Comparison of ENCODE assay signal across 1 cellular context in the genomic region with DNA sequence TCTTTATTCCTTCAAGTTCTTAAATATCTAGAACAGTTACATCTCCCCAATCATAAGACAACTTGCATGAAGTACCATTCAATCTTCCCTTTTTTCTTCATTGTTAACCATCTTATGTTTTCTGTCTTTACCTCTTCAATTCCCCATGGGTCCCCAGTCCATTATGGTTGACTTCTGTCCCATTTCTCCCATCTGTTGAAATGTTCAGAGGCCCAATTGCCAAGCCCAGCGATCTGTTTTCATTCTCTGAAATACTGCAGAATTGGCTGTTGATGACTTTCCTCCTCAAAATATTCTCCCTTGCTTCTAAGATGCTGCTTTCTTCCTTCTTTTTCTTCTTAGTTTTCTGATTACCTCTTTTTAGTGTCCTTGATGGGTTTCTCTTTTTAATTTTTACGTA.
TF ChIP-seq lines count a peak whose summit lies in the region.

No MANE protein-coding gene starts in this region.

TF ChIP-seq in HepG2, 621 proteins besides CTCF, POLR2A, EP300 and RAD21:
- TF ChIP-seq, protein P1, sequence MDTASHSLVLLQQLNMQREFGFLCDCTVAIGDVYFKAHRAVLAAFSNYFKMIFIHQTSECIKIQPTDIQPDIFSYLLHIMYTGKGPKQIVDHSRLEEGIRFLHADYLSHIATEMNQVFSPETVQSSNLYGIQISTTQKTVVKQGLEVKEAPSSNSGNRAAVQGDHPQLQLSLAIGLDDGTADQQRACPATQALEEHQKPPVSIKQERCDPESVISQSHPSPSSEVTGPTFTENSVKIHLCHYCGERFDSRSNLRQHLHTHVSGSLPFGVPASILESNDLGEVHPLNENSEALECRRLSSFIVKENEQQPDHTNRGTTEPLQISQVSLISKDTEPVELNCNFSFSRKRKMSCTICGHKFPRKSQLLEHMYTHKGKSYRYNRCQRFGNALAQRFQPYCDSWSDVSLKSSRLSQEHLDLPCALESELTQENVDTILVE (CRISPR knock-in tag; IDR thresholded peaks at IDR 0.05) = no peak
- TF ChIP-seq, protein P2, sequence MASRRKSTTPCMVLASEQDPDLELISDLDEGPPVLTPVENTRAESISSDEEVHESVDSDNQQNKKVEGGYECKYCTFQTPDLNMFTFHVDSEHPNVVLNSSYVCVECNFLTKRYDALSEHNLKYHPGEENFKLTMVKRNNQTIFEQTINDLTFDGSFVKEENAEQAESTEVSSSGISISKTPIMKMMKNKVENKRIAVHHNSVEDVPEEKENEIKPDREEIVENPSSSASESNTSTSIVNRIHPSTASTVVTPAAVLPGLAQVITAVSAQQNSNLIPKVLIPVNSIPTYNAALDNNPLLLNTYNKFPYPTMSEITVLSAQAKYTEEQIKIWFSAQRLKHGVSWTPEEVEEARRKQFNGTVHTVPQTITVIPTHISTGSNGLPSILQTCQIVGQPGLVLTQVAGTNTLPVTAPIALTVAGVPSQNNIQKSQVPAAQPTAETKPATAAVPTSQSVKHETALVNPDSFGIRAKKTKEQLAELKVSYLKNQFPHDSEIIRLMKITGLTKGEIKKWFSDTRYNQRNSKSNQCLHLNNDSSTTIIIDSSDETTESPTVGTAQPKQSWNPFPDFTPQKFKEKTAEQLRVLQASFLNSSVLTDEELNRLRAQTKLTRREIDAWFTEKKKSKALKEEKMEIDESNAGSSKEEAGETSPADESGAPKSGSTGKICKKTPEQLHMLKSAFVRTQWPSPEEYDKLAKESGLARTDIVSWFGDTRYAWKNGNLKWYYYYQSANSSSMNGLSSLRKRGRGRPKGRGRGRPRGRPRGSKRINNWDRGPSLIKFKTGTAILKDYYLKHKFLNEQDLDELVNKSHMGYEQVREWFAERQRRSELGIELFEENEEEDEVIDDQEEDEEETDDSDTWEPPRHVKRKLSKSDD (CRISPR knock-in tag; IDR thresholded peaks at IDR 0.05; ENCODE audit: low read depth) = no peak
- TF ChIP-seq, protein P3, sequence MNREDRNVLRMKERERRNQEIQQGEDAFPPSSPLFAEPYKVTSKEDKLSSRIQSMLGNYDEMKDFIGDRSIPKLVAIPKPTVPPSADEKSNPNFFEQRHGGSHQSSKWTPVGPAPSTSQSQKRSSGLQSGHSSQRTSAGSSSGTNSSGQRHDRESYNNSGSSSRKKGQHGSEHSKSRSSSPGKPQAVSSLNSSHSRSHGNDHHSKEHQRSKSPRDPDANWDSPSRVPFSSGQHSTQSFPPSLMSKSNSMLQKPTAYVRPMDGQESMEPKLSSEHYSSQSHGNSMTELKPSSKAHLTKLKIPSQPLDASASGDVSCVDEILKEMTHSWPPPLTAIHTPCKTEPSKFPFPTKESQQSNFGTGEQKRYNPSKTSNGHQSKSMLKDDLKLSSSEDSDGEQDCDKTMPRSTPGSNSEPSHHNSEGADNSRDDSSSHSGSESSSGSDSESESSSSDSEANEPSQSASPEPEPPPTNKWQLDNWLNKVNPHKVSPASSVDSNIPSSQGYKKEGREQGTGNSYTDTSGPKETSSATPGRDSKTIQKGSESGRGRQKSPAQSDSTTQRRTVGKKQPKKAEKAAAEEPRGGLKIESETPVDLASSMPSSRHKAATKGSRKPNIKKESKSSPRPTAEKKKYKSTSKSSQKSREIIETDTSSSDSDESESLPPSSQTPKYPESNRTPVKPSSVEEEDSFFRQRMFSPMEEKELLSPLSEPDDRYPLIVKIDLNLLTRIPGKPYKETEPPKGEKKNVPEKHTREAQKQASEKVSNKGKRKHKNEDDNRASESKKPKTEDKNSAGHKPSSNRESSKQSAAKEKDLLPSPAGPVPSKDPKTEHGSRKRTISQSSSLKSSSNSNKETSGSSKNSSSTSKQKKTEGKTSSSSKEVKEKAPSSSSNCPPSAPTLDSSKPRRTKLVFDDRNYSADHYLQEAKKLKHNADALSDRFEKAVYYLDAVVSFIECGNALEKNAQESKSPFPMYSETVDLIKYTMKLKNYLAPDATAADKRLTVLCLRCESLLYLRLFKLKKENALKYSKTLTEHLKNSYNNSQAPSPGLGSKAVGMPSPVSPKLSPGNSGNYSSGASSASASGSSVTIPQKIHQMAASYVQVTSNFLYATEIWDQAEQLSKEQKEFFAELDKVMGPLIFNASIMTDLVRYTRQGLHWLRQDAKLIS (CRISPR knock-in tag; IDR thresholded peaks at IDR 0.05) = no peak
- no peak for TF ChIP-seq ATM (IDR thresholded peaks at IDR 0.05; ENCODE audit: borderline replicate concordance)
- TF ChIP-seq RARA (CRISPR knock-in tag; IDR thresholded peaks at IDR 0.05) = no peak
- TF ChIP-seq SCMH1 (CRISPR knock-in tag; IDR thresholded peaks at IDR 0.05; ENCODE audit: borderline replicate concordance) = no peak
- no peak for TF ChIP-seq ZNF781 (CRISPR knock-in tag; IDR thresholded peaks at IDR 0.05; ENCODE audit: borderline replicate concordance, not compliant biosample characterization)
- TF ChIP-seq MEIS1 (CRISPR knock-in tag; IDR thresholded peaks at IDR 0.05; ENCODE audit: borderline replicate concordance) = no peak
- no peak for TF ChIP-seq GTF2F1 (IDR thresholded peaks at IDR 0.05; ENCODE audit: low read length)
- TF ChIP-seq ZNF589 (CRISPR knock-in tag; conservative IDR thresholded peaks at IDR 0.05) = no peak
- no peak for TF ChIP-seq ZNF768 (CRISPR knock-in tag; IDR thresholded peaks at IDR 0.05)
- TF ChIP-seq, protein P4, sequence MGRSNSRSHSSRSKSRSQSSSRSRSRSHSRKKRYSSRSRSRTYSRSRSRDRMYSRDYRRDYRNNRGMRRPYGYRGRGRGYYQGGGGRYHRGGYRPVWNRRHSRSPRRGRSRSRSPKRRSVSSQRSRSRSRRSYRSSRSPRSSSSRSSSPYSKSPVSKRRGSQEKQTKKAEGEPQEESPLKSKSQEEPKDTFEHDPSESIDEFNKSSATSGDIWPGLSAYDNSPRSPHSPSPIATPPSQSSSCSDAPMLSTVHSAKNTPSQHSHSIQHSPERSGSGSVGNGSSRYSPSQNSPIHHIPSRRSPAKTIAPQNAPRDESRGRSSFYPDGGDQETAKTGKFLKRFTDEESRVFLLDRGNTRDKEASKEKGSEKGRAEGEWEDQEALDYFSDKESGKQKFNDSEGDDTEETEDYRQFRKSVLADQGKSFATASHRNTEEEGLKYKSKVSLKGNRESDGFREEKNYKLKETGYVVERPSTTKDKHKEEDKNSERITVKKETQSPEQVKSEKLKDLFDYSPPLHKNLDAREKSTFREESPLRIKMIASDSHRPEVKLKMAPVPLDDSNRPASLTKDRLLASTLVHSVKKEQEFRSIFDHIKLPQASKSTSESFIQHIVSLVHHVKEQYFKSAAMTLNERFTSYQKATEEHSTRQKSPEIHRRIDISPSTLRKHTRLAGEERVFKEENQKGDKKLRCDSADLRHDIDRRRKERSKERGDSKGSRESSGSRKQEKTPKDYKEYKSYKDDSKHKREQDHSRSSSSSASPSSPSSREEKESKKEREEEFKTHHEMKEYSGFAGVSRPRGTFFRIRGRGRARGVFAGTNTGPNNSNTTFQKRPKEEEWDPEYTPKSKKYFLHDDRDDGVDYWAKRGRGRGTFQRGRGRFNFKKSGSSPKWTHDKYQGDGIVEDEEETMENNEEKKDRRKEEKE (IDR thresholded peaks at IDR 0.05) = no peak
- TF ChIP-seq KAT2B (IDR thresholded peaks at IDR 0.05; ENCODE audit: borderline replicate concordance, low read depth, low read length) = no peak
- TF ChIP-seq, protein P5, sequence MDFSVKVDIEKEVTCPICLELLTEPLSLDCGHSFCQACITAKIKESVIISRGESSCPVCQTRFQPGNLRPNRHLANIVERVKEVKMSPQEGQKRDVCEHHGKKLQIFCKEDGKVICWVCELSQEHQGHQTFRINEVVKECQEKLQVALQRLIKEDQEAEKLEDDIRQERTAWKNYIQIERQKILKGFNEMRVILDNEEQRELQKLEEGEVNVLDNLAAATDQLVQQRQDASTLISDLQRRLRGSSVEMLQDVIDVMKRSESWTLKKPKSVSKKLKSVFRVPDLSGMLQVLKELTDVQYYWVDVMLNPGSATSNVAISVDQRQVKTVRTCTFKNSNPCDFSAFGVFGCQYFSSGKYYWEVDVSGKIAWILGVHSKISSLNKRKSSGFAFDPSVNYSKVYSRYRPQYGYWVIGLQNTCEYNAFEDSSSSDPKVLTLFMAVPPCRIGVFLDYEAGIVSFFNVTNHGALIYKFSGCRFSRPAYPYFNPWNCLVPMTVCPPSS (IDR thresholded peaks at IDR 0.05) = no peak
- TF ChIP-seq PTBP1 (IDR thresholded peaks at IDR 0.05; ENCODE audit: low read depth, low read length, poor library complexity, severe bottlenecking) = no peak
- no peak for TF ChIP-seq KLF12 (CRISPR knock-in tag; IDR thresholded peaks at IDR 0.05; ENCODE audit: borderline replicate concordance)
- TF ChIP-seq PHF5A (CRISPR knock-in tag; IDR thresholded peaks at IDR 0.05; ENCODE audit: low read depth, unreplicated experiment) = no peak
- TF ChIP-seq TCF12 (IDR thresholded peaks at IDR 0.05) = no peak
- TF ChIP-seq TCF12 (CRISPR knock-in tag; IDR thresholded peaks at IDR 0.05) = no peak
